Comparison of ENCODE assay signal across 2 cellular contexts in genomic region chr19:10290876-10291553, GRCh38.
TF ChIP-seq lines count a peak whose summit lies in the region.

No MANE protein-coding gene starts in this region.

TF ChIP-seq in IMR-90, 13 proteins besides CTCF, POLR2A, EP300 and RAD21:
- TF ChIP-seq MXI1 (IDR thresholded peaks at IDR 0.05; ENCODE audit: borderline replicate concordance, low read depth, low read length): no peak
- peak; percentile 56; the same call in 1 of the 2 replicates for TF ChIP-seq MAZ (IDR thresholded peaks at IDR 0.05; ENCODE audit: borderline replicate concordance, low read depth, low read length)
- no peak for TF ChIP-seq ELK1 (IDR thresholded peaks at IDR 0.05; ENCODE audit: borderline replicate concordance, low read depth, low read length)
- TF ChIP-seq CHD1 (IDR thresholded peaks at IDR 0.05; ENCODE audit: low read depth, low read length): no peak
- no peak for TF ChIP-seq SMC3 (IDR thresholded peaks at IDR 0.05; ENCODE audit: low read depth, low read length)

TF ChIP-seq in H1, 55 proteins besides CTCF, POLR2A, EP300 and RAD21:
- TF ChIP-seq KDM4A (IDR thresholded peaks at IDR 0.05; ENCODE audit: low read depth, low read length, severe bottlenecking) (peak; percentile 60), SUZ12 (IDR thresholded peaks at IDR 0.05; ENCODE audit: low read length) (peak; percentile 83; the same call in 1 of the 2 replicates), GTF2F1 (IDR thresholded peaks at IDR 0.05; ENCODE audit: borderline replicate concordance, low read depth, low read length) (no peak), SRF (IDR thresholded peaks at IDR 0.05; ENCODE audit: low read depth, low read length) (no peak), EZH2 (IDR thresholded peaks at IDR 0.05; ENCODE audit: low read depth, low read length, severe bottlenecking) (peak; percentile 87), ASH2L (IDR thresholded peaks at IDR 0.05; ENCODE audit: low read length) (peak; percentile 62), TCF12 (IDR thresholded peaks at IDR 0.05; ENCODE audit: low read depth, low read length) (no peak), RFX5 (IDR thresholded peaks at IDR 0.05; ENCODE audit: borderline replicate concordance, low read depth, low read length) (no peak), MAX (IDR thresholded peaks at IDR 0.05) (peak; percentile 16; the same call in 1 of the 2 replicates), RNF2 (IDR thresholded peaks at IDR 0.05; ENCODE audit: borderline replicate concordance, low read depth, low read length, missing control alignments, poor library complexity, severe bottlenecking) (peak; percentile 64), TAF7 (optimal IDR thresholded peaks at IDR 0.05; ENCODE audit: borderline replicate concordance, low read depth, low read length) (no peak), JUN (IDR thresholded peaks at IDR 0.05; ENCODE audit: low read depth, low read length) (no peak)
